Comparison of ENCODE assay signal across 7 cellular contexts in genomic region chr2:216694826-216695217, GRCh38. TPM values are rescaled to one million over a fixed set of nuclear protein-coding genes. Genes with fewer than 3 reads are reported as not detected.
A peak's percentile ranks its signal among the peaks of the same experiment; 100 is the strongest.
DNase-seq lines count a peak whose midpoint lies in the region; ATAC-seq, FAIRE-seq and TF ChIP-seq lines count a peak whose summit lies in the region.

No MANE protein-coding gene starts in this region.

- peaks cover 29% of the 10 kb centered on the region for H3K4me1 Mint-ChIP-seq in astrocyte (ENCODE audit: low read depth, unreplicated experiment)
- H3K4me1 Mint-ChIP-seq in stimulated activated effector memory CD8-positive, alpha-beta T cell treated with anti-CD3 and anti-CD28 coated beads, Interleukin-12 subunit alpha, Interleukin-12 subunit beta, amount 100 ng/mL, for 72 hours: peaks cover 25% of the 10 kb centered on the region
- H3K4me1 Mint-ChIP-seq in activated T-helper 17 cell treated with anti-CD3 and anti-CD28 coated beads, Interleukin-2, amount 50 U/mL, for 72 hours: peaks cover 6% of the 10 kb centered on the region

- intact Hi-C loops in kidney (cut with DNase I): loop anchor here (5.0 to 10.0 kb wide), 2 partner anchors 490 to 817 kb away; no protein-coding TSS in a partner anchor

- H3K36me3 ChIP-seq in HUES48 (ENCODE audit: control insufficient read depth, insufficient read depth, low read length) (no peaks in the 10 kb centered on the region), astrocyte (ENCODE audit: insufficient read depth, low read length) (no peaks in the 10 kb centered on the region), kidney (ENCODE audit: control insufficient read depth in 1 of 2, insufficient read depth in 2 of 2, low read length in 2 of 2) (no peaks in the 10 kb centered on the region)

- TF ChIP-seq CTCF in astrocyte (IDR thresholded peaks at IDR 0.05; ENCODE audit: insufficient read depth, low read depth, low read length) (no peak), kidney (IDR thresholded peaks at IDR 0.05; ENCODE audit: borderline replicate concordance, extremely low read depth, insufficient read depth) (no peak)

- peaks cover 38% of the 10 kb centered on the region for H3K79me2 ChIP-seq in astrocyte (ENCODE audit: insufficient read depth, low read length)

- peak overlapping the region; percentile 97 for H3K4me3 Mint-ChIP-seq in astrocyte (ENCODE audit: unreplicated experiment)
- peak overlapping the region; percentile 73 for H3K4me3 Mint-ChIP-seq in stimulated activated effector memory CD8-positive, alpha-beta T cell treated with anti-CD3 and anti-CD28 coated beads, Interleukin-12 subunit alpha, Interleukin-12 subunit beta, amount 100 ng/mL, for 72 hours
- no peak overlapping the region for H3K4me3 Mint-ChIP-seq in activated T-helper 17 cell treated with anti-CD3 and anti-CD28 coated beads, Interleukin-2, amount 50 U/mL, for 72 hours

- no peaks in the 10 kb centered on the region for H3K27me3 Mint-ChIP-seq in astrocyte (ENCODE audit: low read depth, unreplicated experiment)
- peaks cover 65% of the 10 kb centered on the region for H3K27me3 Mint-ChIP-seq in activated T-helper 17 cell treated with anti-CD3 and anti-CD28 coated beads, Interleukin-2, amount 50 U/mL, for 72 hours

- H3K9ac ChIP-seq in HUES48 (ENCODE audit: low read depth, low read length): no peak overlapping the region
- H3K9ac ChIP-seq in astrocyte (ENCODE audit: low read length): peak overlapping the region; percentile 80
- peak overlapping the region; percentile 52 to 72 for H3K9ac ChIP-seq in kidney (ENCODE audit: low read length in 2 of 2)

- no peaks in the 10 kb centered on the region for H3K9me3 Mint-ChIP-seq in astrocyte (ENCODE audit: unreplicated experiment)
- no peaks in the 10 kb centered on the region for H3K9me3 Mint-ChIP-seq in stimulated activated effector memory CD8-positive, alpha-beta T cell treated with anti-CD3 and anti-CD28 coated beads, Interleukin-12 subunit alpha, Interleukin-12 subunit beta, amount 100 ng/mL, for 72 hours
- no peaks in the 10 kb centered on the region for H3K9me3 Mint-ChIP-seq in activated T-helper 17 cell treated with anti-CD3 and anti-CD28 coated beads, Interleukin-2, amount 50 U/mL, for 72 hours

- no peak for ATAC-seq in stimulated activated effector memory CD8-positive, alpha-beta T cell treated with anti-CD3 and anti-CD28 coated beads, Interleukin-12 subunit alpha, Interleukin-12 subunit beta, amount 100 ng/mL, for 72 hours
- no peak for ATAC-seq in HG03565 (IDR thresholded peaks at IDR 0.05; ENCODE audit: unreplicated experiment)
- ATAC-seq in activated T-helper 17 cell treated with anti-CD3 and anti-CD28 coated beads, Interleukin-2, amount 50 U/mL, for 72 hours (replicated peaks): no peak

- H3K4me2 ChIP-seq in astrocyte (ENCODE audit: low read length): peak overlapping the region; percentile 95

- H3K4me3 ChIP-seq in HUES48 (ENCODE audit: low read depth, low read length): peak overlapping the region; percentile 70
- H3K4me3 ChIP-seq in astrocyte (ENCODE audit: insufficient read depth, low read depth, low read length): peak overlapping the region; percentile 93
- H3K4me3 ChIP-seq in kidney (ENCODE audit: low read length in 2 of 2): peak overlapping the region; percentile 71 to 73

- peaks cover 31% of the 10 kb centered on the region for H3K4me1 ChIP-seq in HUES48 (ENCODE audit: control insufficient read depth, insufficient read depth, low read length)
- peaks cover 54% of the 10 kb centered on the region for H3K4me1 ChIP-seq in astrocyte (ENCODE audit: insufficient read depth, low read length)
- H3K4me1 ChIP-seq in kidney (ENCODE audit: control insufficient read depth in 1 of 2, insufficient read depth in 1 of 2, low read depth in 1 of 2, low read length in 2 of 2): peaks cover 12 to 21% of the 10 kb centered on the region in 2 donors

- peak overlapping the region; percentile 56 for H3K27ac Mint-ChIP-seq in astrocyte (ENCODE audit: unreplicated experiment)
- H3K27ac Mint-ChIP-seq in stimulated activated effector memory CD8-positive, alpha-beta T cell treated with anti-CD3 and anti-CD28 coated beads, Interleukin-12 subunit alpha, Interleukin-12 subunit beta, amount 100 ng/mL, for 72 hours: no peak overlapping the region
- H3K27ac Mint-ChIP-seq in activated T-helper 17 cell treated with anti-CD3 and anti-CD28 coated beads, Interleukin-2, amount 50 U/mL, for 72 hours: no peak overlapping the region

- H3K27me3 ChIP-seq in HUES48 (ENCODE audit: control insufficient read depth, insufficient read depth, low read length): peaks cover 54% of the 10 kb centered on the region
- H3K27me3 ChIP-seq in astrocyte (ENCODE audit: insufficient read depth, low read length): no peaks in the 10 kb centered on the region

- H2AFZ ChIP-seq in astrocyte (ENCODE audit: low read depth, low read length): peak overlapping the region; percentile 82

- DNase-seq in astrocyte (ENCODE audit: low read depth) (no peak), kidney (no peak), NCI-H1092 (lab: John Stamatoyannopoulos, UW) (no peak)
- DNase-seq in stimulated activated effector memory CD8-positive, alpha-beta T cell treated with anti-CD3 and anti-CD28 coated beads, Interleukin-12 subunit alpha, Interleukin-12 subunit beta, amount 100 ng/mL, for 72 hours (ENCODE audit: low spot score in 2 of 2): no peak

- H3K9me3 ChIP-seq in HUES48 (ENCODE audit: control insufficient read depth, insufficient read depth, low read length): no peaks in the 10 kb centered on the region
- H3K9me3 ChIP-seq in astrocyte (ENCODE audit: insufficient read depth, low read depth, low read length): no peaks in the 10 kb centered on the region
- no peaks in the 10 kb centered on the region for H3K9me3 ChIP-seq in kidney (ENCODE audit: control insufficient read depth in 1 of 2, low read length in 2 of 2)

- H4K20me1 ChIP-seq in astrocyte (ENCODE audit: insufficient read depth, low read length): peaks cover 21% of the 10 kb centered on the region

- H3K36me3 Mint-ChIP-seq in astrocyte (ENCODE audit: low read depth, unreplicated experiment): no peaks in the 10 kb centered on the region
- no peaks in the 10 kb centered on the region for H3K36me3 Mint-ChIP-seq in stimulated activated effector memory CD8-positive, alpha-beta T cell treated with anti-CD3 and anti-CD28 coated beads, Interleukin-12 subunit alpha, Interleukin-12 subunit beta, amount 100 ng/mL, for 72 hours
- H3K36me3 Mint-ChIP-seq in activated T-helper 17 cell treated with anti-CD3 and anti-CD28 coated beads, Interleukin-2, amount 50 U/mL, for 72 hours (ENCODE audit: low read depth): no peaks in the 10 kb centered on the region

- H3K27ac ChIP-seq in HUES48 (ENCODE audit: low read depth, low read length) (no peak overlapping the region), astrocyte (ENCODE audit: low read depth, low read length) (no peak overlapping the region), kidney (ENCODE audit: low read depth in 2 of 2, low read length in 2 of 2) (peak overlapping the region; percentile 66 to 70)

- no peak for FAIRE-seq in astrocyte (lab: Jason Lieb, UNC)
- FAIRE-seq in kidney (lab: Jason Lieb, UNC): no peak

RNA-seq across cellular contexts. Expression of gene IGFBP5, which starts 0.5 kb away (rescaled TPM):
- total RNA-seq in astrocyte (422 and 452 TPM in 2 replicates), kidney (572 TPM)
- polyA plus RNA-seq in kidney (ENCODE audit: insufficient read depth, low read depth, low replicate concordance): 362 TPM
- not detected for total RNA-seq in activated T-helper 17 cell treated with anti-CD3 and anti-CD28 coated beads, Interleukin-2, amount 50 U/mL, for 72 hours

Comparison
In these comparisons a context has a peak if more than half of its experiments do, and no peak if none do; other contexts are left out.
1. H3K27ac ChIP-seq: peak in kidney (2 of 2); none in HUES48 (single experiment) and astrocyte (single experiment).
2. RNA of gene IGFBP5, which starts 0.5 kb away (total RNA-seq): 572 TPM in kidney (single experiment) and 422 to 452 TPM in astrocyte; not detected in activated T-helper 17 cell treated with anti-CD3 and anti-CD28 coated beads, Interleukin-2, amount 50 U/mL, for 72 hours; every median in the first group is over 100 times any median in the second.
3. Peak in every context shown above with its lines, with median percentiles within 50 percentile points of each other: H3K4me3 ChIP-seq.